Comparison of ENCODE assay signal across 9 cellular contexts in the genomic region with DNA sequence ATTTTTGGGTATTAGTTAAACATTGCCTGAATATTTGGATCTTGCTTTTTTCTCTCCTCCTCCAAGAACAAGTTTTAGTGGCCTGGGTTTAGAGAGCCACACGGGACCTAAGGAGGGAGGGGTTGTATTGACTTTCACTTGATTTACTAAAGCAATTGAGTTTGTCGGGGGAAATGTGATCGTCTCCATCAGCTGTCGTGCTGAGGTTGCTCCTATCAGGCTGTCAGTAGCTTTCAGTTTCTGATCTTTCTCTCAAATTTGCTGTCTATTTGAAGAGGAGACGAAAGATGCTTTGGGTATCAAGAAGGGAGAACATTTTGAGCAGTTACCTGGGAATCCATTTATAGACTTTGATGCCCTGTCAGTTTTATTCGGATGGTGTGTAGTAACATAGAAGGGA.
DNase-seq lines count a peak whose midpoint lies in the region; ATAC-seq and TF ChIP-seq lines count a peak whose summit lies in the region.
"Had no signal": no experiment of that assay in that cellular context is flagged by ENCODE, and none has a peak within 500 bp of the region (broad histone marks: within the 10 kb centered on the region; RNA-seq: fewer than 3 reads in every experiment).

No MANE protein-coding gene starts in this region.

- H3K27ac Mint-ChIP-seq in activated CD8-positive, alpha-beta memory T cell treated with anti-CD3 and anti-CD28 coated beads, Interleukin-2, amount 10 ng/mL, durations not matched to agents 7 days and 5 days: peak overlapping the region; percentile 82

- H3K79me2 ChIP-seq in OCI-LY7 (ENCODE audit: insufficient read depth, low read depth, low read length): no peaks in the 10 kb centered on the region

- H3K4me3 Mint-ChIP-seq in activated CD8-positive, alpha-beta memory T cell treated with anti-CD3 and anti-CD28 coated beads, Interleukin-2, amount 10 ng/mL, durations not matched to agents 7 days and 5 days: peak overlapping the region; percentile 67

- H3K4me1 Mint-ChIP-seq in activated CD8-positive, alpha-beta memory T cell treated with anti-CD3 and anti-CD28 coated beads, Interleukin-2, amount 10 ng/mL, durations not matched to agents 7 days and 5 days: peaks cover 22% of the 10 kb centered on the region

- no peak for DNase-seq in activated CD8-positive, alpha-beta memory T cell treated with anti-CD3 and anti-CD28 coated beads, Interleukin-2, amount 10 ng/mL, durations not matched to agents 7 days and 5 days
- no peak for DNase-seq in activated CD8-positive, alpha-beta memory T cell treated with anti-CD3 and anti-CD28 coated beads for 24 hours
- DNase-seq in OCI-LY7 (ENCODE audit: low spot score): no peak
- no peak for DNase-seq in thoracic aorta (ENCODE audit: low spot score)
- no peak for DNase-seq in DMS79 (lab: John Stamatoyannopoulos, UW)
- DNase-seq in ecto neural progenitor cell (ENCODE audit: low spot score): no peak
- DNase-seq in pons (ENCODE audit: low spot score): no peak
- DNase-seq: NCI-H2029 treated with DMSO at 0.1 percent for 48 hours had no signal

- ATAC-seq in activated CD8-positive, alpha-beta memory T cell treated with anti-CD3 and anti-CD28 coated beads, Interleukin-2, amount 10 ng/mL, durations not matched to agents 7 days and 5 days: peak; percentile 75
- ATAC-seq in HG02870 (IDR thresholded peaks at IDR 0.05; ENCODE audit: unreplicated experiment) (peak; percentile 73), thoracic aorta (ENCODE audit: insufficient number of reproducible peaks, low FRiP score, low read depth) (no peak)

- BruUV-seq in OCI-LY7 (replicated peaks; lab: Mats Ljungman, UMichigan): no TSS peak

- peak overlapping the region; percentile 51 for H3K4me2 ChIP-seq in OCI-LY7 (ENCODE audit: low read length)

- peak overlapping the region; percentile 48; the same call in 1 of the 2 replicates for H2AFZ ChIP-seq in OCI-LY7 (ENCODE audit: low read length)

- H3K36me3 ChIP-seq in OCI-LY7 (ENCODE audit: insufficient read depth, low read length): no peaks in the 10 kb centered on the region
- no peaks in the 10 kb centered on the region for H3K36me3 ChIP-seq in thoracic aorta

- H3K9me3 ChIP-seq in OCI-LY7 (ENCODE audit: low read length) (no peaks in the 10 kb centered on the region), thoracic aorta (no peaks in the 10 kb centered on the region)

- no peaks in the 10 kb centered on the region for H3K27me3 ChIP-seq in thoracic aorta (replicated peaks; ENCODE audit: insufficient read depth)

- peaks cover 7% of the 10 kb centered on the region for H3K36me3 Mint-ChIP-seq in activated CD8-positive, alpha-beta memory T cell treated with anti-CD3 and anti-CD28 coated beads, Interleukin-2, amount 10 ng/mL, durations not matched to agents 7 days and 5 days

- TF ChIP-seq CTCF in OCI-LY7 (conservative IDR thresholded peaks at IDR 0.05; ENCODE audit: low read length) (no peak), thoracic aorta (IDR thresholded peaks at IDR 0.05) (no peak)

- no peaks in the 10 kb centered on the region for H4K20me1 ChIP-seq in OCI-LY7 (ENCODE audit: insufficient read depth, low read length)

- H3K27ac ChIP-seq in OCI-LY7 (ENCODE audit: low read depth, low read length, poor library complexity, severe bottlenecking) (no peak overlapping the region), thoracic aorta (no peak overlapping the region)

- no peaks in the 10 kb centered on the region for H3K9me2 ChIP-seq in OCI-LY7 (ENCODE audit: insufficient read depth, low read length)

- POLR2A ChIA-PET in OCI-LY7 (lab: Charles Lee): interaction anchor here (1.3 kb wide), 1 partner anchor 25 kb away, joined by 5 read pairs; no protein-coding TSS in a partner anchor

- intact Hi-C loops in OCI-LY7 (cut with micrococcal nuclease; ENCODE audit: unreplicated experiment): no loop called here

- H3K4me1 ChIP-seq in OCI-LY7 (ENCODE audit: insufficient read depth, low read length, poor library complexity, severe bottlenecking) (peaks cover 9% of the 10 kb centered on the region), thoracic aorta (ENCODE audit: control insufficient read depth in 1 of 2, low read depth in 2 of 2) (peaks cover 28 to 39% of the 10 kb centered on the region in 2 donors)

- H3K4me3 ChIP-seq in OCI-LY7 (ENCODE audit: low read depth, low read length, poor library complexity, severe bottlenecking) (peak overlapping the region; percentile 14), thoracic aorta (peak overlapping the region; percentile 12)

- H3K27me3 Mint-ChIP-seq in activated CD8-positive, alpha-beta memory T cell treated with anti-CD3 and anti-CD28 coated beads, Interleukin-2, amount 10 ng/mL, durations not matched to agents 7 days and 5 days: no peaks in the 10 kb centered on the region

- no peaks in the 10 kb centered on the region for H3K9me3 Mint-ChIP-seq in activated CD8-positive, alpha-beta memory T cell treated with anti-CD3 and anti-CD28 coated beads, Interleukin-2, amount 10 ng/mL, durations not matched to agents 7 days and 5 days (ENCODE audit: low read depth)

- CTCF ChIA-PET in activated CD8-positive, alpha-beta memory T cell treated with anti-CD3 and anti-CD28 coated beads, Interleukin-2, amount 10 ng/mL, durations not matched to agents 7 days and 5 days (lab: Charles Lee): interaction anchor here (0.6 to 1.4 kb wide), 6 partner anchors 13 to 423 kb away, joined by 3 to 4 read pairs (median 3); no protein-coding TSS in a partner anchor
- CTCF ChIA-PET in OCI-LY7 (lab: Charles Lee; ENCODE audit: unreplicated experiment): no interaction called here
